15 cellular contexts compared by ENCODE assay signal in the genomic region with DNA sequence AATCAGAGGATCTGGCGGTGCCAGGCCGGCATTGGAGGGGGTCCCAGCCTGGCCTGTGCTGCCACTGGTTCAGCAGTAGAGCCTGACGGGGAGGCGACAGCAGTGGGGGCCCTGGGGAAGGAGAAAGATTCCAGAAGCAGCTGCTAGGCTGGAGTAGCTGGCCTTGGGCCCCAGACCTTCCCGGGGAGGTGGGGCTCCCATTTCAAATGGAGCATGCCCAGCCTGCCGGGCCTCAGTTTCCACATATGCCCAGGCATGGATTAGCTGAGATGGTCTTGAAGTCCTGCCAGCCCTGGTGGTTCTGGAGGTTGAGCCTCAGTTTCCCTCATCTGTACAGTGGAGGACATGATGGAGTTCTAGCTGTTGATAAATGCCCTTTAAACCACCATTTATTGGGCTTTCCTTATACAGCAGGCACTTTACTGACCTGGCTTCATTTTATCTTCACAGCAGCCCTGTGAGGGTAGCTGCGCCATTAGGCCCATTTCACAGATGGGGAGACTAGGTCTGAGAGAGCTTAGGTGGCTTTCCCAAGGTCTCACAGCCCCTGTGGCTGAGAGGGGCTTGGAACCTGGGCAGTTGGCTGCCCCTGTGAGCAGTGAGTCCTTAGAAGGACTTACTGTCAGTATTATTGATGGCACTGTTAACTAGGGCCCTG. TPM values are rescaled to one million over a fixed set of nuclear protein-coding genes. Genes with fewer than 3 reads are reported as not detected.
DNase-seq lines count a peak whose midpoint lies in the region; ATAC-seq lines count a peak whose summit lies in the region.
"Had no signal": no experiment of that assay in that cellular context is flagged by ENCODE, and none has a peak within 500 bp of the region (broad histone marks: within the 10 kb centered on the region; RNA-seq: fewer than 3 reads in every experiment).

No MANE protein-coding gene starts in this region.

- peaks cover 80% of the 10 kb centered on the region for H3K4me1 Mint-ChIP-seq in activated CD8-positive, alpha-beta memory T cell treated with anti-CD3 and anti-CD28 coated beads, Interleukin-2, amount 10 ng/mL, durations not matched to agents 7 days and 5 days
- peaks cover 70 to 85% (median 81%) of the 10 kb centered on the region in 3 donors for H3K4me1 Mint-ChIP-seq in T-cell
- H3K4me1 Mint-ChIP-seq in stimulated activated naive B cell treated with anti-CD40 and anti-IgM and Interleukin-4, amounts not matched to agents 10 μg/mL and 1 μg/mL and 100 μg/mL, for 72 hours, result peaks cover 57 to 82% of the 10 kb centered on the region in 2 donors

- 76% methylated on average over 7 of the region's 7 CpGs for WGBS in right cardiac atrium

- CTCF ChIA-PET in activated CD8-positive, alpha-beta memory T cell treated with anti-CD3 and anti-CD28 coated beads, Interleukin-2, amount 10 ng/mL, durations not matched to agents 7 days and 5 days (lab: Charles Lee), result interaction anchor here (0.9 to 4.3 kb wide), 8 partner anchors 14 to 102 kb away, joined by 3 to 31 read pairs (median 4); no protein-coding TSS in a partner anchor
- CTCF ChIA-PET in T-cell (lab: Charles Lee), result interaction anchor here (0.6 to 4.3 kb wide), 6 partner anchors 14 to 46 kb away, joined by 3 to 31 read pairs (median 8); no protein-coding TSS in a partner anchor

- peaks cover 17% of the 10 kb centered on the region for H3K4me1 ChIP-seq in right cardiac atrium (ENCODE audit: control insufficient read depth, insufficient read depth, low read length)
- H3K4me1 ChIP-seq: breast epithelium had no signal

- no peak for ATAC-seq in activated CD8-positive, alpha-beta memory T cell treated with anti-CD3 and anti-CD28 coated beads, Interleukin-2, amount 10 ng/mL, durations not matched to agents 7 days and 5 days
- ATAC-seq in T-cell (replicated peaks in 1 of 4) (no peak), right cardiac atrium (no peak), GM18498 (IDR thresholded peaks at IDR 0.05; ENCODE audit: unreplicated experiment) (no peak)
- no peak for ATAC-seq in stimulated activated naive B cell treated with anti-CD40 and anti-IgM and Interleukin-4, amounts not matched to agents 10 μg/mL and 1 μg/mL and 100 μg/mL, for 72 hours (replicated peaks)
- ATAC-seq: GM23338 had no signal

- H3K9me3 Mint-ChIP-seq in activated CD8-positive, alpha-beta memory T cell treated with anti-CD3 and anti-CD28 coated beads, Interleukin-2, amount 10 ng/mL, durations not matched to agents 7 days and 5 days (ENCODE audit: low read depth), result no peaks in the 10 kb centered on the region
- H3K9me3 Mint-ChIP-seq in T-cell, result no peaks in the 10 kb centered on the region
- no peaks in the 10 kb centered on the region for H3K9me3 Mint-ChIP-seq in stimulated activated naive B cell treated with anti-CD40 and anti-IgM and Interleukin-4, amounts not matched to agents 10 μg/mL and 1 μg/mL and 100 μg/mL, for 72 hours
- H3K9me3 Mint-ChIP-seq: GM23338 had no signal

- H3K9me3 ChIP-seq in right cardiac atrium (ENCODE audit: control insufficient read depth, low read length), result no peaks in the 10 kb centered on the region
- H3K9me3 ChIP-seq: breast epithelium had no signal

- intact Hi-C loops in right cardiac atrium (cut with DNase I), result no loop called here

- H3K27me3 Mint-ChIP-seq in activated CD8-positive, alpha-beta memory T cell treated with anti-CD3 and anti-CD28 coated beads, Interleukin-2, amount 10 ng/mL, durations not matched to agents 7 days and 5 days, result no peaks in the 10 kb centered on the region
- no peaks in the 10 kb centered on the region for H3K27me3 Mint-ChIP-seq in T-cell
- no peaks in the 10 kb centered on the region for H3K27me3 Mint-ChIP-seq in stimulated activated naive B cell treated with anti-CD40 and anti-IgM and Interleukin-4, amounts not matched to agents 10 μg/mL and 1 μg/mL and 100 μg/mL, for 72 hours

- H3K4me3 ChIP-seq in right cardiac atrium (ENCODE audit: low read length), result no peak overlapping the region
- H3K4me3 ChIP-seq: breast epithelium, GM23338 had no signal

- H3K27ac ChIP-seq in right cardiac atrium (ENCODE audit: low read length), result no peak overlapping the region

- H3K27ac Mint-ChIP-seq in activated CD8-positive, alpha-beta memory T cell treated with anti-CD3 and anti-CD28 coated beads, Interleukin-2, amount 10 ng/mL, durations not matched to agents 7 days and 5 days, result peak overlapping the region; percentile 11
- peak overlapping the region; percentile 87 to 92 for H3K27ac Mint-ChIP-seq in T-cell
- H3K27ac Mint-ChIP-seq in stimulated activated naive B cell treated with anti-CD40 and anti-IgM and Interleukin-4, amounts not matched to agents 10 μg/mL and 1 μg/mL and 100 μg/mL, for 72 hours, result peak overlapping the region; percentile 25
- H3K27ac Mint-ChIP-seq: GM23338 had no signal

- peak; percentile 40 for DNase-seq in activated CD8-positive, alpha-beta memory T cell treated with anti-CD3 and anti-CD28 coated beads, Interleukin-2, amount 10 ng/mL, durations not matched to agents 7 days and 5 days
- no peak for DNase-seq in activated CD8-positive, alpha-beta memory T cell treated with anti-CD3 and anti-CD28 coated beads for 24 hours
- no peak for DNase-seq in T-cell
- DNase-seq in right cardiac atrium, result peak in 2 of 3 donors; percentile 47 to 51
- no peak for DNase-seq in stimulated activated naive B cell treated with anti-CD40 and anti-IgM and Interleukin-4, amounts not matched to agents 10 μg/mL and 1 μg/mL and 100 μg/mL, for 72 hours
- no peak for DNase-seq in stimulated activated CD8-positive, alpha-beta memory T cell treated with anti-CD3 and anti-CD28 coated beads, Interleukin-4, amount 100 ng/mL, for 48 hours
- no peak for DNase-seq in putamen (ENCODE audit: low spot score)
- DNase-seq: activated effector memory CD4-positive, alpha-beta T cell treated with Interleukin-2 at 50 U/mL for 16 hours; Karpas-422; NCI-H1694; NCI-H510A; stimulated activated CD4-positive, alpha-beta T cell treated with anti-CD3 and anti-CD28 coated beads, Interleukin-2, amount 100 ng/mL, for 48 hours had no signal

- H3K4me3 Mint-ChIP-seq in activated CD8-positive, alpha-beta memory T cell treated with anti-CD3 and anti-CD28 coated beads, Interleukin-2, amount 10 ng/mL, durations not matched to agents 7 days and 5 days, result no peak overlapping the region
- H3K4me3 Mint-ChIP-seq in T-cell, result peak overlapping the region in 1 of 3 donors; percentile 90
- H3K4me3 Mint-ChIP-seq in stimulated activated naive B cell treated with anti-CD40 and anti-IgM and Interleukin-4, amounts not matched to agents 10 μg/mL and 1 μg/mL and 100 μg/mL, for 72 hours, result no peak overlapping the region
- H3K4me3 Mint-ChIP-seq: GM23338 had no signal

- H3K36me3 Mint-ChIP-seq in activated CD8-positive, alpha-beta memory T cell treated with anti-CD3 and anti-CD28 coated beads, Interleukin-2, amount 10 ng/mL, durations not matched to agents 7 days and 5 days, result peaks cover 9% of the 10 kb centered on the region
- H3K36me3 Mint-ChIP-seq in T-cell, result peaks cover 6% of the 10 kb centered on the region
- peaks cover 25 to 50% of the 10 kb centered on the region in 2 donors for H3K36me3 Mint-ChIP-seq in stimulated activated naive B cell treated with anti-CD40 and anti-IgM and Interleukin-4, amounts not matched to agents 10 μg/mL and 1 μg/mL and 100 μg/mL, for 72 hours

- H3K27me3 ChIP-seq in right cardiac atrium (ENCODE audit: control insufficient read depth, insufficient read depth), result no peaks in the 10 kb centered on the region
- H3K27me3 ChIP-seq: breast epithelium had no signal

- POLR2A ChIA-PET in T-cell (lab: Charles Lee), result interaction anchor here in 1 of 2 donors (0.7 kb wide), 1 partner anchor 11 kb away, joined by 3 read pairs; no protein-coding TSS in a partner anchor

RNA-seq across cellular contexts. Expression of a gene that starts 21.8 kb away (rescaled TPM):
- total RNA-seq in activated CD8-positive, alpha-beta memory T cell treated with anti-CD3 and anti-CD28 coated beads, Interleukin-2, amount 10 ng/mL, durations not matched to agents 7 days and 5 days, result 10 to 100 TPM; 24.9 to 51.3 TPM
- total RNA-seq in T-cell (10 to 100 TPM; 24.6 to 38.8 (median 28.8) TPM), right cardiac atrium (10 to 100 TPM; 24.9 to 31.2 (median 29.2) TPM)
- polyA plus RNA-seq in right cardiac atrium, result 10.3 TPM

RNA-seq across cellular contexts. Expression of a gene that starts 58.7 kb away (rescaled TPM):
- total RNA-seq in activated CD8-positive, alpha-beta memory T cell treated with anti-CD3 and anti-CD28 coated beads, Interleukin-2, amount 10 ng/mL, durations not matched to agents 7 days and 5 days, result 1 to 10 TPM; 2.8 to 3.4 TPM
- 1 to 10 TPM; 1.4 to 6.2 (median 5.4) TPM for total RNA-seq in T-cell
- total RNA-seq in right cardiac atrium, result 10 to 100 TPM in 1 of 4 donors, 1 to 10 TPM in 3; 8.0 to 11.6 (median 8.8) TPM
- 9.1 TPM for polyA plus RNA-seq in right cardiac atrium

Comparison
In these comparisons a context has a peak if more than half of its experiments do, and no peak if none do; other contexts are left out.
1. DNase-seq: peak in activated CD8-positive, alpha-beta memory T cell treated with anti-CD3 and anti-CD28 coated beads, Interleukin-2, amount 10 ng/mL, durations not matched to agents 7 days and 5 days (single experiment) and right cardiac atrium (2 of 3); none in activated CD8-positive, alpha-beta memory T cell treated with anti-CD3 and anti-CD28 coated beads for 24 hours (single experiment), T-cell (0 of 34), stimulated activated naive B cell treated with anti-CD40 and anti-IgM and Interleukin-4, amounts not matched to agents 10 μg/mL and 1 μg/mL and 100 μg/mL, for 72 hours (single experiment), stimulated activated CD8-positive, alpha-beta memory T cell treated with anti-CD3 and anti-CD28 coated beads, Interleukin-4, amount 100 ng/mL, for 48 hours (single experiment) and putamen (single experiment).
2. H3K27ac Mint-ChIP-seq: peak in every context shown above with its lines; median percentile 90 in T-cell; 25 in stimulated activated naive B cell treated with anti-CD40 and anti-IgM and Interleukin-4, amounts not matched to agents 10 μg/mL and 1 μg/mL and 100 μg/mL, for 72 hours; 11 in activated CD8-positive, alpha-beta memory T cell treated with anti-CD3 and anti-CD28 coated beads, Interleukin-2, amount 10 ng/mL, durations not matched to agents 7 days and 5 days.